Comparison of ENCODE assay signal across 16 cellular contexts in the genomic region with DNA sequence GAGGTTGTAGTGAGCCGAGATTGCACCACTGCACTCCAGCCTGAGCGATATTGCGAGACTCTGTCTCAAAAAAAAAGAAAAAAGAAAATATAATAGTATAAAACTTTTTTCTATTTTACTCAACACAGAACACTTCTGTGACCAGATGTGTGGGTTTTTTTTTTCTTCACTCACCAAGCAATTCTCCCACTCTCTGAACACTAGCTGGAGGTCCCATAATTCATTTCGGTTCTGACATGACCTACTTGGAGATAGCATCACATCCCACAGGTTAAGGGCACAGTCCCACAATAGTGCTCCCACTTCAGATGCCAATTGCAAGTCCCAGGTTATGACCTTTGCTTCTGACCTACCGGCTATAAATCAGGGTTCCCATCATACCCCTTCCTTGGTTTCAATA. TPM values are rescaled to one million over a fixed set of nuclear protein-coding genes. Genes with fewer than 3 reads are reported as not detected.
DNase-seq lines count a peak whose midpoint lies in the region; ATAC-seq and TF ChIP-seq lines count a peak whose summit lies in the region.
"Had no signal": no experiment of that assay in that cellular context is flagged by ENCODE, and none has a peak within 500 bp of the region (broad histone marks: within the 10 kb centered on the region; RNA-seq: fewer than 3 reads in every experiment).

No MANE protein-coding gene starts in this region.

- H3K36me3 Mint-ChIP-seq in naive B cell: peaks cover 16 to 18% of the 10 kb centered on the region in 2 donors

- peaks cover 0 to 2% of the 10 kb centered on the region in 2 donors for H3K4me1 ChIP-seq in ascending aorta

- H3K27me3 ChIP-seq in ascending aorta: no peaks in the 10 kb centered on the region

- POLR2A ChIA-PET in RWPE1 (lab: Yijun Ruan, JAX; ENCODE audit: low non-redundant PET): no interaction called here

- no peak for TF ChIP-seq CTCF in RWPE1 (conservative IDR thresholded peaks at IDR 0.05; ENCODE audit: low read depth)
- no peak for TF ChIP-seq CTCF in ascending aorta (IDR thresholded peaks at IDR 0.05)

- H3K4me3 ChIP-seq in ascending aorta: no peak overlapping the region

- H3K9me3 ChIP-seq in ascending aorta: no peaks in the 10 kb centered on the region
- H3K9me3 ChIP-seq: Caco-2 had no signal

- H3K4me3 Mint-ChIP-seq in naive B cell: no peak overlapping the region
- H3K4me3 Mint-ChIP-seq: B cell; CD8-positive, alpha-beta memory T cell had no signal

- no peaks in the 10 kb centered on the region for H3K27me3 Mint-ChIP-seq in naive B cell
- H3K27me3 Mint-ChIP-seq: B cell; CD8-positive, alpha-beta memory T cell had no signal

- DNase-seq in RWPE1 (ENCODE audit: low spot score) (no peak), caudate nucleus (lab: John Stamatoyannopoulos, UW) (no peak), naive B cell (no peak), substantia nigra (lab: John Stamatoyannopoulos, UW) (no peak), NCI-H1930 (lab: John Stamatoyannopoulos, UW) (no peak), ascending aorta (ENCODE audit: low spot score in 2 of 2) (no peak)
- DNase-seq in stimulated activated CD4-positive, alpha-beta T cell treated with anti-CD3 and anti-CD28 coated beads, Interleukin-12 subunit alpha, Interleukin-12 subunit beta, amount 100 ng/mL, for 4 hours: no peak
- DNase-seq: C1 segment of cervical spinal cord; Caco-2; CD8-positive, alpha-beta memory T cell; DND-41; GF-D8 had no signal

- H3K27ac Mint-ChIP-seq in naive B cell: peak overlapping the region in 4 of 6 donors; percentile 17 to 47 (median 26)
- H3K27ac Mint-ChIP-seq: B cell had no signal

- ATAC-seq in naive B cell (ENCODE audit: low read depth in 2 of 2) (no peak), HG02588 (IDR thresholded peaks at IDR 0.05; ENCODE audit: unreplicated experiment) (no peak)
- ATAC-seq: HCT116 had no signal

- intact Hi-C loops in ascending aorta (cut with DNase I): loop anchor here (5.0 kb wide), 1 partner anchor 33 kb away; a partner anchor contains a TSS

- H3K9me3 Mint-ChIP-seq in naive B cell: no peaks in the 10 kb centered on the region
- H3K9me3 Mint-ChIP-seq: CD8-positive, alpha-beta memory T cell had no signal

- H3K36me3 ChIP-seq in ascending aorta: peaks cover 0 to 11% of the 10 kb centered on the region in 2 donors

- H3K4me1 Mint-ChIP-seq in naive B cell: peaks cover 11 to 23% (median 14%) of the 10 kb centered on the region in 3 donors
- H3K4me1 Mint-ChIP-seq: B cell had no signal

- H3K27ac ChIP-seq in RWPE1: peak overlapping the region; percentile 67
- H3K27ac ChIP-seq in caudate nucleus (ENCODE audit: low read depth, low read length): peak overlapping the region; percentile 24
- H3K27ac ChIP-seq in substantia nigra (ENCODE audit: low read depth, low read length, poor library complexity, severe bottlenecking): peak overlapping the region; percentile 67
- no peak overlapping the region for H3K27ac ChIP-seq in ascending aorta
- H3K27ac ChIP-seq: HL-60 had no signal

- CTCF ChIA-PET in RWPE1 (lab: Yijun Ruan, JAX): no interaction called here

RNA-seq across cellular contexts. Expression of a gene that starts 35.0 kb away (rescaled TPM):
- polyA plus RNA-seq in naive B cell (ENCODE audit: low read depth in 6 of 6): 1 to 10 TPM; 3.5 to 9.2 (median 4.9) TPM
- 10.5 TPM for total RNA-seq in ascending aorta

Comparison
In these comparisons a context has a peak if more than half of its experiments do, and no peak if none do; other contexts are left out.
1. H3K27ac ChIP-seq: peak in RWPE1 (single experiment), caudate nucleus (single experiment) and substantia nigra (single experiment); none in ascending aorta (0 of 2).